1 cellular context compared by ENCODE assay signal in genomic region chr5:75048457-75048953, GRCh38.
A peak's percentile ranks its signal among the peaks of the same experiment; 100 is the strongest.
TF ChIP-seq lines count a peak whose summit lies in the region.

No MANE protein-coding gene starts in this region.

TF ChIP-seq in GM12878, 131 proteins besides CTCF, POLR2A, EP300 and RAD21 (continued from another document):
- TF ChIP-seq REST (IDR thresholded peaks at IDR 0.05; ENCODE audit: low read depth, low read length): no peak
- no peak for TF ChIP-seq POLR2AphosphoS2 (IDR thresholded peaks at IDR 0.05; ENCODE audit: low read depth, low read length)
- TF ChIP-seq, protein P1, sequence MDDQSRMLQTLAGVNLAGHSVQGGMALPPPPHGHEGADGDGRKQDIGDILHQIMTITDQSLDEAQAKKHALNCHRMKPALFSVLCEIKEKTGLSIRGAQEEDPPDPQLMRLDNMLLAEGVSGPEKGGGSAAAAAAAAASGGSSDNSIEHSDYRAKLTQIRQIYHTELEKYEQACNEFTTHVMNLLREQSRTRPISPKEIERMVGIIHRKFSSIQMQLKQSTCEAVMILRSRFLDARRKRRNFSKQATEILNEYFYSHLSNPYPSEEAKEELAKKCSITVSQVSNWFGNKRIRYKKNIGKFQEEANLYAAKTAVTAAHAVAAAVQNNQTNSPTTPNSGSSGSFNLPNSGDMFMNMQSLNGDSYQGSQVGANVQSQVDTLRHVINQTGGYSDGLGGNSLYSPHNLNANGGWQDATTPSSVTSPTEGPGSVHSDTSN (IDR thresholded peaks at IDR 0.05; ENCODE audit: insufficient replicate concordance, low read depth, low read length): no peak
- 0 out of 4 replicates have a peak, but pooled peaks of 1 of the 2 experiments have one; percentile 25 for TF ChIP-seq CEBPB (IDR thresholded peaks at IDR 0.05; ENCODE audit: borderline replicate concordance in 1 of 2, low read depth in 2 of 2, low read length in 2 of 2)
- no peak for TF ChIP-seq ZZZ3 (IDR thresholded peaks at IDR 0.05; ENCODE audit: control insufficient read depth, insufficient read length, low read depth)
- TF ChIP-seq, protein P2, sequence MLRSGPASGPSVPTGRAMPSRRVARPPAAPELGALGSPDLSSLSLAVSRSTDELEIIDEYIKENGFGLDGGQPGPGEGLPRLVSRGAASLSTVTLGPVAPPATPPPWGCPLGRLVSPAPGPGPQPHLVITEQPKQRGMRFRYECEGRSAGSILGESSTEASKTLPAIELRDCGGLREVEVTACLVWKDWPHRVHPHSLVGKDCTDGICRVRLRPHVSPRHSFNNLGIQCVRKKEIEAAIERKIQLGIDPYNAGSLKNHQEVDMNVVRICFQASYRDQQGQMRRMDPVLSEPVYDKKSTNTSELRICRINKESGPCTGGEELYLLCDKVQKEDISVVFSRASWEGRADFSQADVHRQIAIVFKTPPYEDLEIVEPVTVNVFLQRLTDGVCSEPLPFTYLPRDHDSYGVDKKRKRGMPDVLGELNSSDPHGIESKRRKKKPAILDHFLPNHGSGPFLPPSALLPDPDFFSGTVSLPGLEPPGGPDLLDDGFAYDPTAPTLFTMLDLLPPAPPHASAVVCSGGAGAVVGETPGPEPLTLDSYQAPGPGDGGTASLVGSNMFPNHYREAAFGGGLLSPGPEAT (IDR thresholded peaks at IDR 0.05; ENCODE audit: low read depth): 0 out of 2 replicates have a peak, but pooled peaks have one; percentile 16
- TF ChIP-seq BHLHE40 (IDR thresholded peaks at IDR 0.05; ENCODE audit: borderline replicate concordance in 1 of 2, low read depth in 2 of 2, low read length in 1 of 2): peak; percentile 22 to 50; a peak in 1 of 4 replicates
- no peak for TF ChIP-seq POLR2AphosphoS5 (IDR thresholded peaks at IDR 0.05; ENCODE audit: low read length)
- peak; percentile 59; the same call in 1 of the 2 replicates for TF ChIP-seq MEF2A (IDR thresholded peaks at IDR 0.05; ENCODE audit: insufficient read depth, low read depth, low read length)
- TF ChIP-seq MEF2B (IDR thresholded peaks at IDR 0.05; ENCODE audit: partially characterized antibody, poor library complexity, severe bottlenecking): peak; percentile 36
- peak; percentile 43; the same call in 1 of the 2 replicates for TF ChIP-seq NR2F1 (conservative IDR thresholded peaks at IDR 0.05)
